ENCODE assay signal across 15 cellular contexts in the genomic region with DNA sequence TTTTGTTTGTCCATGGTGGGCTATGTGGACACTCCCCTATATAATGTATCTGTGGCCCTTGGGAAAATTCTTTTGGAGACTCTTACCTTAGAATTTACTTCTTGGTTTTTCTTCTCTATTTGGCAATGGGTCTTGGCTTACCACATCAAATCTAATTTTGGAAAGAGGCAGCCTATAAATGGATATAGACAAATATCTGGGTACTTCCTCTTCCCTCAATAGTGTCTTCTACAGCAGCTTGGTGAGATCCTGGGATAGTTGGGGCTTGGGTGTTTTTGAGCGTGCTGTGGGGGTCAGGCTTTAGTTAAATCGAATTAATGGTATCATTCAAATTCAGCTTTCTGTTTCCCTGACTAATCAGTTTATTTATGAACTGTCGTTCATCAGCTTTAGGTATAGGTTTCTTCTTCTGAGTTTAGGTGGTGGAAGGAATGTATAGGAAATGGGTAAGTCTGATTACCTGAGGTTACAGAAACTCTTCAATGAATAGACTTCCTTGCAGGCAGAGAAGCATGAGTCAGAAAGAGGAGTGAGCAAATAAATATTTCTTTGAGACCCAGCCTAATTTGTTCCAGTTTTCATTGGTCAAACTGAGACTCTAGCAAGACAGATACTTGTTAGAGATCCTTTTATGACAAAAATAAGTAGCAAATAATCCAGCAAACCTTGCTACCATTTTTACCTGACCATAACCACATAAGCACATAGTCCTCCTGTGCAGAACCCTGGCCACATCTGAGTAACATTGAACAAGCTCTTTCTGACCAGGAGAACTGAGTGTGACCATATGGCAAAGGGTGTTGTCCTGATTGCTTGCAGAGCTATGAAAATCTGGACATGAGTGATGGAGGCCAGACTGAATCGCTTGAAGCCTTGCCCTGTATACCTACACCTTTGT.
A peak's percentile ranks its signal among the peaks of the same experiment; 100 is the strongest.
DNase-seq lines count a peak whose midpoint lies in the region; ATAC-seq and TF ChIP-seq lines count a peak whose summit lies in the region.
"Had no signal": no experiment of that assay in that cellular context is flagged by ENCODE, and none has a peak within 500 bp of the region (broad histone marks: within the 10 kb centered on the region; RNA-seq: fewer than 3 reads in every experiment).

No MANE protein-coding gene starts in this region.

- H3K36me3 Mint-ChIP-seq in CD8-positive, alpha-beta memory T cell, result peaks cover 41 to 86% (median 47%) of the 10 kb centered on the region in 3 donors
- H3K36me3 Mint-ChIP-seq in activated CD8-positive, alpha-beta T cell treated with anti-CD3 and anti-CD28 coated beads for 36 hours (ENCODE audit: low read depth), result peaks cover 70% of the 10 kb centered on the region
- H3K36me3 Mint-ChIP-seq in nephron progenitor cell (ENCODE audit: low read depth), result peaks cover 86% of the 10 kb centered on the region

- no peak overlapping the region for H2BK12ac ChIP-seq in neuronal stem cell (ENCODE audit: low read length)

- H3K27me3 ChIP-seq in CD8-positive, alpha-beta memory T cell (ENCODE audit: insufficient read depth, low read length, poor library complexity, severe bottlenecking), result no peaks in the 10 kb centered on the region
- H3K27me3 ChIP-seq in left lung (no peaks in the 10 kb centered on the region), neuronal stem cell (ENCODE audit: control insufficient read depth in 3 of 3, insufficient read depth in 3 of 3, low read depth in 1 of 3, low read length in 3 of 3) (no peaks in the 10 kb centered on the region)
- H3K27me3 ChIP-seq: gastroesophageal sphincter, sigmoid colon had no signal

- H2BK5ac ChIP-seq in neuronal stem cell (ENCODE audit: low read length), result no peak overlapping the region

- DNase-seq in CD8-positive, alpha-beta memory T cell, result no peak
- no peak for DNase-seq in activated CD8-positive, alpha-beta T cell treated with anti-CD3 and anti-CD28 coated beads for 36 hours
- no peak for DNase-seq in left lung
- DNase-seq in nephron progenitor cell, result no peak
- DNase-seq in neuronal stem cell (ENCODE audit: low spot score), result no peak
- DNase-seq: activated CD4-positive, alpha-beta T cell treated with anti-CD3 and anti-CD28 coated beads, Interleukin-2, amount 50 U/mL, for 48 hours; DMS 273 treated with DMSO at 0.1 percent for 48 hours; mesendoderm; NCI-H1436; RPMI8226; sigmoid colon had no signal

- H3K9ac ChIP-seq in neuronal stem cell (ENCODE audit: low read depth, low read length, poor library complexity), result no peak overlapping the region

- intact Hi-C loops in activated CD8-positive, alpha-beta T cell treated with anti-CD3 and anti-CD28 coated beads for 36 hours (cut with micrococcal nuclease), result no loop called here
- intact Hi-C loops in left lung (cut with DNase I), result no loop called here

- peaks cover 5% of the 10 kb centered on the region for H3K9me3 ChIP-seq in CD8-positive, alpha-beta memory T cell (ENCODE audit: low read length)
- H3K9me3 ChIP-seq in left lung, result peaks cover 0 to 19% of the 10 kb centered on the region in 2 donors
- peaks cover 0 to 12% of the 10 kb centered on the region in 2 donors for H3K9me3 ChIP-seq in neuronal stem cell (replicated peaks in 1 of 2; ENCODE audit: control insufficient read depth in 2 of 2, insufficient read depth in 1 of 2, low read depth in 1 of 2, low read length in 2 of 2)
- H3K9me3 ChIP-seq: sigmoid colon had no signal

- H3K27ac ChIP-seq in CD8-positive, alpha-beta memory T cell (ENCODE audit: low read depth, low read length), result no peak overlapping the region
- no peak overlapping the region for H3K27ac ChIP-seq in left lung
- H3K27ac ChIP-seq in neuronal stem cell (replicated peaks; ENCODE audit: low read length), result no peak overlapping the region
- H3K27ac ChIP-seq: gastroesophageal sphincter had no signal

- TF ChIP-seq CTCF in activated CD8-positive, alpha-beta T cell treated with anti-CD3 and anti-CD28 coated beads for 36 hours (IDR thresholded peaks at IDR 0.05), result no peak
- TF ChIP-seq CTCF in left lung (IDR thresholded peaks at IDR 0.05), result no peak
- TF ChIP-seq CTCF in nephron progenitor cell (IDR thresholded peaks at IDR 0.05), result no peak

- peaks cover 30 to 47% (median 40%) of the 10 kb centered on the region in 3 donors for H3K4me1 Mint-ChIP-seq in CD8-positive, alpha-beta memory T cell
- peaks cover 47% of the 10 kb centered on the region for H3K4me1 Mint-ChIP-seq in activated CD8-positive, alpha-beta T cell treated with anti-CD3 and anti-CD28 coated beads for 36 hours (ENCODE audit: low read depth)
- peaks cover 19% of the 10 kb centered on the region for H3K4me1 Mint-ChIP-seq in nephron progenitor cell

- no peak overlapping the region for H3K14ac ChIP-seq in neuronal stem cell (ENCODE audit: low read length)

- WGBS in neuronal stem cell (ENCODE audit: extremely low coverage in 2 of 2, insufficient read length in 2 of 2, insufficient replicate concordance in 1 of 2), 2 donors, result no CpG with 5 or more reads among the region's 4 CpGs

- no peak overlapping the region for H3K4ac ChIP-seq in neuronal stem cell (ENCODE audit: low read length)

- peak overlapping the region in 1 of 7 donors; percentile 45 for H3K4me3 Mint-ChIP-seq in CD8-positive, alpha-beta memory T cell
- H3K4me3 Mint-ChIP-seq in activated CD8-positive, alpha-beta T cell treated with anti-CD3 and anti-CD28 coated beads for 36 hours, result no peak overlapping the region
- no peak overlapping the region for H3K4me3 Mint-ChIP-seq in nephron progenitor cell

- H3K27me3 Mint-ChIP-seq in CD8-positive, alpha-beta memory T cell, result peaks cover 0 to 1% of the 10 kb centered on the region in 2 donors
- H3K27me3 Mint-ChIP-seq in activated CD8-positive, alpha-beta T cell treated with anti-CD3 and anti-CD28 coated beads for 36 hours, result no peaks in the 10 kb centered on the region
- peaks cover under 1% of the 10 kb centered on the region for H3K27me3 Mint-ChIP-seq in nephron progenitor cell (ENCODE audit: low read depth, poor library complexity)

- H2BK15ac ChIP-seq in neuronal stem cell (ENCODE audit: low read length), result no peak overlapping the region

- H2AFZ ChIP-seq in neuronal stem cell (ENCODE audit: low read length), result no peak overlapping the region

- H3K9me3 Mint-ChIP-seq in CD8-positive, alpha-beta memory T cell, result peaks cover 2 to 12% (median 4%) of the 10 kb centered on the region in 5 donors
- peaks cover 11% of the 10 kb centered on the region for H3K9me3 Mint-ChIP-seq in activated CD8-positive, alpha-beta T cell treated with anti-CD3 and anti-CD28 coated beads for 36 hours
- H3K9me3 Mint-ChIP-seq in nephron progenitor cell, result peaks cover 22% of the 10 kb centered on the region

- H2BK120ac ChIP-seq in neuronal stem cell (ENCODE audit: low read depth, low read length), result no peak overlapping the region

- POLR2A ChIA-PET in CD8-positive, alpha-beta memory T cell (lab: Charles Lee), result no interaction called here
- POLR2A ChIA-PET in activated CD8-positive, alpha-beta T cell treated with anti-CD3 and anti-CD28 coated beads for 36 hours (lab: Charles Lee), result interaction anchor here (0.6 to 1.2 kb wide), 4 partner anchors 8 to 153 kb away, joined by 3 to 4 read pairs (median 3); no protein-coding TSS in a partner anchor

- no peak overlapping the region for H3K18ac ChIP-seq in neuronal stem cell (ENCODE audit: low read length)

- CTCF ChIA-PET in CD8-positive, alpha-beta memory T cell (lab: Charles Lee), result no interaction called here
- CTCF ChIA-PET in activated CD8-positive, alpha-beta T cell treated with anti-CD3 and anti-CD28 coated beads for 36 hours (lab: Charles Lee), result interaction anchor here (0.9 kb wide), 1 partner anchor 58 kb away, joined by 3 read pairs; no protein-coding TSS in a partner anchor

- H4K8ac ChIP-seq in neuronal stem cell (ENCODE audit: low read depth, low read length), result no peak overlapping the region

- no peaks in the 10 kb centered on the region for H3K4me1 ChIP-seq in CD8-positive, alpha-beta memory T cell (ENCODE audit: insufficient read depth, low read length)
- H3K4me1 ChIP-seq in left lung, result peaks cover 4 to 27% of the 10 kb centered on the region in 2 donors
- H3K4me1 ChIP-seq in neuronal stem cell (ENCODE audit: control insufficient read depth in 2 of 2, insufficient read depth in 1 of 2, low read depth in 1 of 2, low read length in 2 of 2), result peaks cover 0 to 2% of the 10 kb centered on the region in 2 donors

- no peak overlapping the region for H3K4me3 ChIP-seq in CD8-positive, alpha-beta memory T cell (ENCODE audit: low read length)
- no peak overlapping the region for H3K4me3 ChIP-seq in left lung
- H3K4me3 ChIP-seq in neuronal stem cell (ENCODE audit: low read length in 2 of 2), result no peak overlapping the region
- H3K4me3 ChIP-seq: gastroesophageal sphincter, sigmoid colon had no signal

- H4K91ac ChIP-seq in neuronal stem cell (ENCODE audit: low read depth, low read length, poor library complexity), result no peak overlapping the region

- H2AK5ac ChIP-seq in neuronal stem cell (ENCODE audit: low read depth, low read length), result no peak overlapping the region

- no peaks in the 10 kb centered on the region for H3K79me1 ChIP-seq in neuronal stem cell (ENCODE audit: low read depth, low read length)

- peaks cover 53% of the 10 kb centered on the region for H3K36me3 ChIP-seq in CD8-positive, alpha-beta memory T cell (ENCODE audit: insufficient read depth, low read length)
- H3K36me3 ChIP-seq in left lung (peaks cover 0 to 58% of the 10 kb centered on the region in 2 donors), neuronal stem cell (replicated peaks in 1 of 2; ENCODE audit: control insufficient read depth in 2 of 2, insufficient read depth in 2 of 2, low read length in 2 of 2) (peaks cover 7 to 37% of the 10 kb centered on the region in 2 donors)

- ATAC-seq in HG03442 (IDR thresholded peaks at IDR 0.05; ENCODE audit: unreplicated experiment) (peak; percentile 47), left lung (peak; percentile 24), HG03196 (IDR thresholded peaks at IDR 0.05; ENCODE audit: unreplicated experiment) (no peak), GM18517 (IDR thresholded peaks at IDR 0.05; ENCODE audit: unreplicated experiment) (no peak)
- peak; percentile 64 for ATAC-seq in activated CD8-positive, alpha-beta T cell treated with anti-CD3 and anti-CD28 coated beads for 36 hours
- ATAC-seq: gastroesophageal sphincter had no signal

- no peak overlapping the region for H3K4me2 ChIP-seq in neuronal stem cell (ENCODE audit: insufficient read depth, low read length, poor library complexity, severe bottlenecking)

- H3K23ac ChIP-seq in neuronal stem cell (ENCODE audit: low read depth, low read length, poor library complexity), result no peak overlapping the region

- H3K27ac Mint-ChIP-seq in CD8-positive, alpha-beta memory T cell, result peak overlapping the region; percentile 21 to 92 (median 76)
- H3K27ac Mint-ChIP-seq in activated CD8-positive, alpha-beta T cell treated with anti-CD3 and anti-CD28 coated beads for 36 hours, result peak overlapping the region; percentile 50
- no peak overlapping the region for H3K27ac Mint-ChIP-seq in nephron progenitor cell

Comparison
In these comparisons a context has a peak if more than half of its experiments do, and no peak if none do; other contexts are left out.
1. ATAC-seq: peak in HG03442 (single experiment), activated CD8-positive, alpha-beta T cell treated with anti-CD3 and anti-CD28 coated beads for 36 hours (single experiment) and left lung (single experiment); none in HG03196 (single experiment) and GM18517 (single experiment).